9 cellular contexts compared by ENCODE assay signal in genomic region chr7:157271315-157271990, GRCh38.
A peak's percentile ranks its signal among the peaks of the same experiment; 100 is the strongest.
DNase-seq lines count a peak whose midpoint lies in the region; ATAC-seq and TF ChIP-seq lines count a peak whose summit lies in the region.
"Had no signal": no experiment of that assay in that cellular context is flagged by ENCODE, and none has a peak within 500 bp of the region (broad histone marks: within the 10 kb centered on the region; RNA-seq: fewer than 3 reads in every experiment).

No MANE protein-coding gene starts in this region.

- H3K4me3 Mint-ChIP-seq in MCF 10A (ENCODE audit: unreplicated experiment), result no peak overlapping the region
- no peak overlapping the region for H3K4me3 Mint-ChIP-seq in type B pancreatic cell

- peaks cover 56% of the 10 kb centered on the region for H3K36me3 Mint-ChIP-seq in MCF 10A (ENCODE audit: insufficient read depth, unreplicated experiment)
- H3K36me3 Mint-ChIP-seq in type B pancreatic cell, result peaks cover 24% of the 10 kb centered on the region

- ATAC-seq in mucosa of descending colon, result no peak
- ATAC-seq in GM21367 (IDR thresholded peaks at IDR 0.05; ENCODE audit: unreplicated experiment), result no peak

- H3K27me3 Mint-ChIP-seq in MCF 10A (ENCODE audit: insufficient read depth, unreplicated experiment) (no peaks in the 10 kb centered on the region), type B pancreatic cell (no peaks in the 10 kb centered on the region)

- H3K27ac Mint-ChIP-seq in MCF 10A (ENCODE audit: low read depth, unreplicated experiment), result peak overlapping the region; percentile 86
- H3K27ac Mint-ChIP-seq in type B pancreatic cell, result peak overlapping the region; percentile 77

- no peaks in the 10 kb centered on the region for H3K9me3 ChIP-seq in mucosa of descending colon

- CTCF ChIA-PET in MCF 10A (lab: Yijun Ruan, JAX), result interaction anchor here (0.6 to 4.0 kb wide), 11 partner anchors 13 to 303 kb away, joined by 3 to 19 read pairs (median 3); no protein-coding TSS in a partner anchor

- TF ChIP-seq CTCF in MCF 10A (IDR thresholded peaks at IDR 0.05; ENCODE audit: unreplicated experiment), result no peak
- TF ChIP-seq CTCF in mucosa of descending colon (IDR thresholded peaks at IDR 0.05), result no peak
- no peak for TF ChIP-seq CTCF in type B pancreatic cell (conservative IDR thresholded peaks at IDR 0.05)

- POLR2A ChIA-PET in MCF 10A (lab: Yijun Ruan, JAX), result interaction anchor here (0.7 to 1.8 kb wide), 11 partner anchors 10 to 322 kb away, joined by 3 to 14 read pairs (median 3); partner anchors contain the start of genes DNAJB6 and NOM1

- H3K4me1 ChIP-seq in mucosa of descending colon (ENCODE audit: low read depth), result peaks cover 9% of the 10 kb centered on the region

- TSS peak; percentile 37 for BruUV-seq in MCF 10A (replicated peaks; lab: Mats Ljungman, UMichigan)

- H3K9me3 Mint-ChIP-seq in MCF 10A (ENCODE audit: unreplicated experiment), result no peaks in the 10 kb centered on the region
- no peaks in the 10 kb centered on the region for H3K9me3 Mint-ChIP-seq in type B pancreatic cell

- H3K4me1 Mint-ChIP-seq in MCF 10A (ENCODE audit: insufficient read depth, unreplicated experiment) (peaks cover 23% of the 10 kb centered on the region), type B pancreatic cell (ENCODE audit: unreplicated experiment) (peaks cover 16% of the 10 kb centered on the region)

- H3K4me3 ChIP-seq in mucosa of descending colon, result no peak overlapping the region

- no peak overlapping the region for H3K27ac ChIP-seq in caudate nucleus (ENCODE audit: low read depth, low read length)

- DNase-seq in activated effector memory CD4-positive, alpha-beta T cell treated with anti-CD3 and anti-CD28 coated beads, Interleukin-2, amount 50 U/mL, for 16 hours, result peak; percentile 57
- DNase-seq in activated effector memory CD4-positive, alpha-beta T cell treated with Interleukin-2 at 50 U/mL for 16 hours, result no peak
- DNase-seq in MCF 10A (ENCODE audit: unreplicated experiment), result peak; percentile 48
- peak in 2 of 3 donors; percentile 18 to 24 for DNase-seq in mucosa of descending colon
- DNase-seq in type B pancreatic cell (ENCODE audit: extremely low spot score, unreplicated experiment), result no peak
- no peak for DNase-seq in AG08396 (ENCODE audit: low spot score)
- no peak for DNase-seq in caudate nucleus (lab: John Stamatoyannopoulos, UW)
- DNase-seq: stimulated activated naive CD4-positive, alpha-beta T cell treated with Interleukin-2 at 50 U/mL for 16 hours had no signal

- intact Hi-C loops in MCF 10A (cut with micrococcal nuclease) (no loop called here), mucosa of descending colon (cut with DNase I, micrococcal nuclease) (loop anchor here in 1 of 2 donors (10.0 kb wide), 1 partner anchor 317 kb away; no protein-coding TSS in a partner anchor)

- no peaks in the 10 kb centered on the region for H3K36me3 ChIP-seq in mucosa of descending colon (ENCODE audit: low read depth)

Comparison
In these comparisons a context has a peak if more than half of its experiments do, and no peak if none do; other contexts are left out.
1. DNase-seq: peak in activated effector memory CD4-positive, alpha-beta T cell treated with anti-CD3 and anti-CD28 coated beads, Interleukin-2, amount 50 U/mL, for 16 hours (single experiment), MCF 10A (single experiment) and mucosa of descending colon (2 of 3); none in activated effector memory CD4-positive, alpha-beta T cell treated with Interleukin-2 at 50 U/mL for 16 hours (single experiment), type B pancreatic cell (single experiment), AG08396 (single experiment) and caudate nucleus (0 of 61).